Comparison of ENCODE assay signal across 8 cellular contexts in the genomic region with DNA sequence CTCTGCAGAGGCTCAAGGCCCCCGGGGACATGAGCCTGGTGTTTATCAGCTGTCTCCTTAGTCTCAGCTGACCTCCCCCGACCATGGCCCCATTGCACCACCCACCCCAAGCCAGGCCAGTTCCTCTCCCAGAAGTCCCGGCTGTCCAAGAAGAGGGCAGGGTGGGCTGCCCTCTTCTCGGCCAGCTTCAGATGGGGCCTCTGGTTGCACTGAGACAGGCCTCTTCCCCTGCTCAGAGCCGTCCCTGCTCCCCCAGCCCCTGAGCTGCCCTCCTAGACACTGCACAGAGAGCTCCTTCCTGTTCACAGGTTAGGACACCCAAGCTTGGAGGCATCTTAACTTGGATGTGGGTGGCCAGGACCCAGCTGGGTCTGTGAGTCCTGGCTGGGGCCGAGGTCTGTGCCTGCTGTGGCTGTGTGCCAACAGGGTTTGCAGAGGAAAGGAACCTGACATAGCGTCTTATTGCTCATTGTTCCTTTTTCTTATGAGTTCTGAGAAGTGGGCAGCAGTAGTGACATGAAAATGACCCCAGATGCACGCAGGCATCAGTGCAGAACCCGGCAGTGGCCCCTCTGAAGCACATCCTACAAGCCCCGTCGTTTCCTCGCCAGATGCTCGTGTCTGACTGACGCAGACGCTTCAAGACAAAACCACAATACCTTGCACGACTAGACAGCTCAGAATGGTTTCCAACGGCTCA. TPM values are rescaled to one million over a fixed set of nuclear protein-coding genes. Genes with fewer than 3 reads are reported as not detected.
A peak's percentile ranks its signal among the peaks of the same experiment; 100 is the strongest.
DNase-seq lines count a peak whose midpoint lies in the region; ATAC-seq and TF ChIP-seq lines count a peak whose summit lies in the region.

No MANE protein-coding gene starts in this region.

- peaks cover 45% of the 10 kb centered on the region for H3F3A ChIP-seq in DOHH2 (ENCODE audit: control insufficient read depth, insufficient read depth)

- intact Hi-C loops in thyroid gland (cut with DNase I) = no loop called here

- H3K9me3 Mint-ChIP-seq in nephron progenitor cell = no peaks in the 10 kb centered on the region

- no peak for TF ChIP-seq POLR2A in thyroid gland (IDR thresholded peaks at IDR 0.05)

- H3K79me2 ChIP-seq in DOHH2 (ENCODE audit: control insufficient read depth, low read length) = peaks cover 72% of the 10 kb centered on the region

- H3K36me3 ChIP-seq in DOHH2 (ENCODE audit: control insufficient read depth, low read length) (peaks cover 80% of the 10 kb centered on the region), thyroid gland (peaks cover 11% of the 10 kb centered on the region in 2 donors)

- H3K27me3 Mint-ChIP-seq in nephron progenitor cell (ENCODE audit: low read depth, poor library complexity) = no peaks in the 10 kb centered on the region

- H3K9me2 ChIP-seq in DOHH2 (replicated peaks; ENCODE audit: control insufficient read depth, low read length) = no peaks in the 10 kb centered on the region

- H4K20me1 ChIP-seq in DOHH2 (ENCODE audit: control insufficient read depth, insufficient read depth, low read depth, low read length) = no peaks in the 10 kb centered on the region

- peaks cover 5% of the 10 kb centered on the region for H3K36me3 Mint-ChIP-seq in nephron progenitor cell (ENCODE audit: low read depth)

- peak overlapping the region; percentile 99 for H3K4me2 ChIP-seq in DOHH2 (ENCODE audit: low read length)

- peaks cover 90% of the 10 kb centered on the region for H3K4me1 ChIP-seq in DOHH2 (ENCODE audit: control insufficient read depth, low read length)
- peaks cover 33 to 40% of the 10 kb centered on the region in 2 donors for H3K4me1 ChIP-seq in thyroid gland

- H3K4me3 ChIP-seq in DOHH2 (ENCODE audit: low read length) = peak overlapping the region; percentile 87
- peak overlapping the region; percentile 57 for H3K4me3 ChIP-seq in choroid plexus epithelial cell (ENCODE audit: low read depth, low read length)
- peak overlapping the region in 1 of 3 donors; percentile 23 for H3K4me3 ChIP-seq in thyroid gland (replicated peaks in 1 of 3)

- peak overlapping the region; percentile 58 for H3K4me3 Mint-ChIP-seq in nephron progenitor cell

- peak; percentile 60 for DNase-seq in activated CD4-positive, CD25-positive, alpha-beta regulatory T cell treated with anti-CD3 and anti-CD28 coated beads, Interleukin-2, amount 50 U/mL, for 72 hours
- no peak for DNase-seq in choroid plexus epithelial cell (ENCODE audit: low read depth)
- peak; percentile 15 for DNase-seq in nephron progenitor cell
- no peak for DNase-seq in thyroid gland
- no peak for DNase-seq in DMS153 (lab: John Stamatoyannopoulos, UW)
- DNase-seq in DMS153 treated with DMSO at 0.1 percent for 48 hours (lab: John Stamatoyannopoulos, UW; ENCODE audit: unreplicated experiment) = no peak

- TF ChIP-seq CTCF in DOHH2 (IDR thresholded peaks at IDR 0.05; ENCODE audit: low read depth, low read length, poor library complexity, severe bottlenecking) (no peak), choroid plexus epithelial cell (conservative IDR thresholded peaks at IDR 0.05; ENCODE audit: low read depth, low read length) (no peak), nephron progenitor cell (IDR thresholded peaks at IDR 0.05) (no peak), thyroid gland (IDR thresholded peaks at IDR 0.05) (no peak)

- H3K9me3 ChIP-seq in DOHH2 (ENCODE audit: control insufficient read depth, insufficient read depth, low read length) = no peaks in the 10 kb centered on the region
- no peaks in the 10 kb centered on the region for H3K9me3 ChIP-seq in thyroid gland

- no peaks in the 10 kb centered on the region for H3K27me3 ChIP-seq in DOHH2 (ENCODE audit: control insufficient read depth, low read length)
- H3K27me3 ChIP-seq in thyroid gland = no peaks in the 10 kb centered on the region

- H3K27ac ChIP-seq in DOHH2 (ENCODE audit: low read depth, low read length) (peak overlapping the region; percentile 100), thyroid gland (peak overlapping the region; percentile 80 to 91 (median 83))

- H3K4me1 Mint-ChIP-seq in nephron progenitor cell = peaks cover 34% of the 10 kb centered on the region

- WGBS in thyroid gland, 2 donors = 62 to 67% methylated on average over 15 to 17 of the region's 17 CpGs

- peak overlapping the region; percentile 25 for H3K27ac Mint-ChIP-seq in nephron progenitor cell

- peak; percentile 28 for ATAC-seq in HG03280 (IDR thresholded peaks at IDR 0.05; ENCODE audit: unreplicated experiment)

RNA-seq across cellular contexts. Expression of gene TRABD, which starts 5.5 kb away (rescaled TPM):
- 10 to 100 TPM; 26.6 to 51.9 (median 31.5) TPM for total RNA-seq in thyroid gland

RNA-seq across cellular contexts. Expression of gene SELENOO, which starts 9.6 kb away (rescaled TPM):
- 10 to 100 TPM; 20.7 to 50.6 (median 31.0) TPM for total RNA-seq in thyroid gland

RNA-seq across cellular contexts. Expression of gene PANX2, which starts 20.7 kb away (rescaled TPM):
- total RNA-seq in thyroid gland = 10 to 100 TPM in 3 of 4 donors, 1 to 10 TPM in 1; 9.0 to 12.1 (median 10.9) TPM

RNA-seq across cellular contexts. Expression of gene TUBGCP6, which starts 53.6 kb away (rescaled TPM):
- total RNA-seq in thyroid gland = 100 to 1,000 TPM in 1 of 4 donors, 10 to 100 TPM in 3; 64.6 to 102 (median 80.3) TPM

RNA-seq across cellular contexts. Expression of gene HDAC10, which starts 59.9 kb away (rescaled TPM):
- 10 to 100 TPM; 31.4 to 42.7 (median 32.5) TPM for total RNA-seq in thyroid gland

Comparison
In these comparisons a context has a peak if more than half of its experiments do, and no peak if none do; other contexts are left out.
1. DNase-seq: peak in activated CD4-positive, CD25-positive, alpha-beta regulatory T cell treated with anti-CD3 and anti-CD28 coated beads, Interleukin-2, amount 50 U/mL, for 72 hours (single experiment) and nephron progenitor cell (single experiment); none in choroid plexus epithelial cell (single experiment), thyroid gland (0 of 2), DMS153 (single experiment) and DMS153 treated with DMSO at 0.1 percent for 48 hours (single experiment).